23 cellular contexts compared by ENCODE assay signal in the genomic region with DNA sequence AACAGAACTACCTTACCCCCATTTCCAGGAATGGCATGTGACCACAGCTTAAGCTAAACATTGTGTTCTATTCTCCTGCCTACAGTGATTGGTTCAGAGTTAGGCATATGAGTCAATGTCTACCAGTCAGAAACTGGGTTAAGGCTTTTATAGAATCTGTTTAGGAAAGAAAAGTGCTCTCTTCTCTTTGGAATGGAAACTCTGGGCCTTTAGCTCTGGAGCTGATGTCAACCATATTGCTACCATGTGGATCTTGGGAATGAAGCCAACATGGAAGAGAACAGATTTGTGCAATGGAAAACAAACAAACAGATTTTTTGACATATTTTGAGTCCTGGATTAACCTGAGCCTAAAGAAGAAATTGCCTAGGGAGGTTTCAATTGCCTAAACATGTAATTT.
DNase-seq lines count a peak whose midpoint lies in the region; ATAC-seq and TF ChIP-seq lines count a peak whose summit lies in the region.
"Had no signal": no experiment of that assay in that cellular context is flagged by ENCODE, and none has a peak within 500 bp of the region (broad histone marks: within the 10 kb centered on the region; RNA-seq: fewer than 3 reads in every experiment).

No MANE protein-coding gene starts in this region.

- CTCF ChIA-PET in MCF 10A (lab: Yijun Ruan, JAX): interaction anchor here (1.9 kb wide), 1 partner anchor 13 kb away, joined by 10 read pairs; no protein-coding TSS in a partner anchor

- BruUV-seq in MCF 10A (replicated peaks; lab: Mats Ljungman, UMichigan): no TSS peak

- no peaks in the 10 kb centered on the region for H3K27me3 ChIP-seq in breast epithelium
- H3K27me3 ChIP-seq in mesendoderm (ENCODE audit: insufficient read depth, low read length, poor library complexity): no peaks in the 10 kb centered on the region
- H3K27me3 ChIP-seq: MG63, SJCRH30 had no signal

- peak; percentile 52 for DNase-seq in MCF 10A (ENCODE audit: unreplicated experiment)
- DNase-seq in breast epithelium (ENCODE audit: low spot score in 2 of 2): no peak
- DNase-seq in cardiac fibroblast (ENCODE audit: low read depth in 2 of 2): peak; percentile 31 to 49
- peak; percentile 77 for DNase-seq in fibroblast of villous mesenchyme (ENCODE audit: low read depth)
- no peak for DNase-seq in mesendoderm
- DNase-seq in midbrain (lab: John Stamatoyannopoulos, UW): no peak
- DNase-seq in caudate nucleus (lab: John Stamatoyannopoulos, UW): no peak
- DNase-seq: Calu3; CD8-positive, alpha-beta memory T cell; DMS153; Kasumi-1; MG63; NCI-H1417; NCI-H187 treated with DMSO at 0.1 percent for 48 hours; NCI-H2227 treated with DMSO at 0.1 percent for 48 hours; NCI-H510A treated with DMSO at 0.1 percent for 48 hours; NCI-H748 treated with DMSO at 0.1 percent for 48 hours; SJCRH30 had no signal

- no peak overlapping the region for H2BK5ac ChIP-seq in mesendoderm (ENCODE audit: low read length)

- H3K27ac Mint-ChIP-seq in MCF 10A (ENCODE audit: low read depth, unreplicated experiment): no peak overlapping the region
- H3K27ac Mint-ChIP-seq: CD8-positive, alpha-beta memory T cell had no signal

- no peak overlapping the region for H2BK120ac ChIP-seq in mesendoderm (ENCODE audit: low read depth, low read length)

- ATAC-seq in GM19397 (IDR thresholded peaks at IDR 0.05; ENCODE audit: unreplicated experiment): no peak
- ATAC-seq: HCT116, Panc1 had no signal

- H3K27ac ChIP-seq in breast epithelium (no peak overlapping the region), mesendoderm (ENCODE audit: low read depth, low read length) (no peak overlapping the region), caudate nucleus (ENCODE audit: low read depth, low read length) (no peak overlapping the region)
- H3K27ac ChIP-seq: 22Rv1, C4-2B, SJCRH30 had no signal

- intact Hi-C loops in MCF 10A (cut with micrococcal nuclease) (no loop called here), breast epithelium (cut with DNase I; ENCODE audit: low total_unique reads) (no loop called here)

- no peaks in the 10 kb centered on the region for H3K9me3 Mint-ChIP-seq in MCF 10A (ENCODE audit: unreplicated experiment)
- H3K9me3 Mint-ChIP-seq: CD8-positive, alpha-beta memory T cell had no signal

- H3K79me2 ChIP-seq in mesendoderm (ENCODE audit: control insufficient read depth, insufficient read depth, low read length): no peaks in the 10 kb centered on the region

- no peak overlapping the region for H3K9ac ChIP-seq in mesendoderm (ENCODE audit: low read length)

- no peak overlapping the region for H3K23ac ChIP-seq in mesendoderm (ENCODE audit: low read length)

- H3K36me3 ChIP-seq in breast epithelium: no peaks in the 10 kb centered on the region
- H3K36me3 ChIP-seq in mesendoderm (ENCODE audit: control insufficient read depth, insufficient read depth, low read length): no peaks in the 10 kb centered on the region
- H3K36me3 ChIP-seq: MG63, SJCRH30 had no signal

- POLR2A ChIA-PET in MCF 10A (lab: Yijun Ruan, JAX): interaction anchor here (1.2 to 1.5 kb wide), 2 partner anchors 59 to 66 kb away, joined by 4 read pairs; no protein-coding TSS in a partner anchor

- H2BK15ac ChIP-seq in mesendoderm (replicated peaks; ENCODE audit: low read depth): no peak overlapping the region

- H3K4me1 Mint-ChIP-seq in MCF 10A (ENCODE audit: insufficient read depth, unreplicated experiment): no peaks in the 10 kb centered on the region
- H3K4me1 Mint-ChIP-seq: CD8-positive, alpha-beta memory T cell had no signal

- H3K4ac ChIP-seq in mesendoderm (ENCODE audit: low read depth, low read length): no peak overlapping the region

- H3K4me3 ChIP-seq in breast epithelium: no peak overlapping the region
- H3K4me3 ChIP-seq in cardiac fibroblast (replicated peaks in 1 of 2; ENCODE audit: low read depth in 2 of 2, low read length in 2 of 2): no peak overlapping the region
- H3K4me3 ChIP-seq in fibroblast of villous mesenchyme (ENCODE audit: low read depth, low read length): no peak overlapping the region
- no peak overlapping the region for H3K4me3 ChIP-seq in mesendoderm (ENCODE audit: low read length)
- H3K4me3 ChIP-seq: MG63, SJCRH30 had no signal

- no peak overlapping the region for H3K4me3 Mint-ChIP-seq in MCF 10A (ENCODE audit: unreplicated experiment)
- H3K4me3 Mint-ChIP-seq: CD8-positive, alpha-beta memory T cell had no signal

- no peak for TF ChIP-seq CTCF in MCF 10A (IDR thresholded peaks at IDR 0.05; ENCODE audit: unreplicated experiment)
- TF ChIP-seq CTCF in breast epithelium (IDR thresholded peaks at IDR 0.05): no peak
- no peak for TF ChIP-seq CTCF in cardiac fibroblast (IDR thresholded peaks at IDR 0.05; ENCODE audit: low read depth, low read length)
- no peak for TF ChIP-seq CTCF in fibroblast of villous mesenchyme (IDR thresholded peaks at IDR 0.05; ENCODE audit: insufficient read depth, low read depth, low read length)

- no peak overlapping the region for H3K56ac ChIP-seq in mesendoderm (ENCODE audit: low read length)

- H3K79me1 ChIP-seq in mesendoderm (ENCODE audit: low read length): no peaks in the 10 kb centered on the region

- H3K4me1 ChIP-seq in breast epithelium (no peaks in the 10 kb centered on the region), mesendoderm (ENCODE audit: control insufficient read depth, low read depth, low read length) (no peaks in the 10 kb centered on the region)
- H3K4me1 ChIP-seq: SJCRH30 had no signal

- no peaks in the 10 kb centered on the region for H3K27me3 Mint-ChIP-seq in MCF 10A (ENCODE audit: insufficient read depth, unreplicated experiment)
- H3K27me3 Mint-ChIP-seq: CD8-positive, alpha-beta memory T cell had no signal

- H4K5ac ChIP-seq in mesendoderm (ENCODE audit: low read length): no peak overlapping the region

- no peaks in the 10 kb centered on the region for H3K9me3 ChIP-seq in breast epithelium

- no peak overlapping the region for H2AK5ac ChIP-seq in mesendoderm (ENCODE audit: low read length)

- no peak for TF ChIP-seq POLR2A in breast epithelium (IDR thresholded peaks at IDR 0.05)

- H3K4me2 ChIP-seq in mesendoderm (ENCODE audit: low read length): no peak overlapping the region

- no peak overlapping the region for H4K8ac ChIP-seq in mesendoderm (ENCODE audit: low read depth, low read length)

- no peak overlapping the region for H3K18ac ChIP-seq in mesendoderm (ENCODE audit: low read length)

- peaks cover under 1% of the 10 kb centered on the region for H3K36me3 Mint-ChIP-seq in MCF 10A (ENCODE audit: insufficient read depth, unreplicated experiment)
- H3K36me3 Mint-ChIP-seq: CD8-positive, alpha-beta memory T cell had no signal

Comparison
In these comparisons a context has a peak if more than half of its experiments do, and no peak if none do; other contexts are left out.
1. DNase-seq: peak in MCF 10A (single experiment), cardiac fibroblast (2 of 2) and fibroblast of villous mesenchyme (single experiment); none in breast epithelium (0 of 2), mesendoderm (single experiment), midbrain (single experiment) and caudate nucleus (0 of 61).